ENCODE assay signal across 1 cellular context in the genomic region with DNA sequence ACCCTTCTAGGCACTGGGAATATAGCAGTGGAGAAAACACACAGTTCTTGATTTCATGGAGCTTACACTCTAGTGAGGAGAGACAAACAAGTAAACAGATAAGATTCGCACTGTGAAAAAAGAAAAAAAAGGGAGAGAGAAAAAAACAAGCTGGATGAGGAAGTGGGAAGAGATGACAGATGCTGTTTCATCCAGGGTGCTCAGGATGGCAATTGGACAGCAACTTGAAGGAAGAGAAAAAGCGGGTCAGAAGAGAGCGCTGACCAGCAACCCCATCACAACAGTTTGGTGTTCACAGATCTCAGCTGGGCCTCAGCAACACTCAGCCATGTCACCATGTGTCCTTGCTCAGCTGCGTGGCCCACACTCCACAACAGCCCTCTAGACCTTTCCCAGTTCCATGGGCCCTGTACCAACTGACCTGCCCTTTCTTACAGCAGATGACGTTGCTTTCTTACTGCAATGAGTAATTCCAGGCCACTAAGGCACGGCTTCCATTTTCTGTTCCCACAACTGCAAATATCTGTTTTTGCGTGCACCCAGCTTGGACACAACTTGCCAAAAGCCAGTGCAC.
TF ChIP-seq lines count a peak whose summit lies in the region.

No MANE protein-coding gene starts in this region.

TF ChIP-seq in H1, 55 proteins besides CTCF, POLR2A, EP300 and RAD21:
- TF ChIP-seq GABPA (IDR thresholded peaks at IDR 0.05; ENCODE audit: borderline replicate concordance, insufficient read depth, low read length) (no peak), EZH2 (IDR thresholded peaks at IDR 0.05; ENCODE audit: low read depth, low read length, severe bottlenecking) (no peak), TAF7 (optimal IDR thresholded peaks at IDR 0.05; ENCODE audit: borderline replicate concordance, low read depth, low read length) (no peak), KDM1A (IDR thresholded peaks at IDR 0.05; ENCODE audit: borderline replicate concordance, low read length) (no peak), SP2 (IDR thresholded peaks at IDR 0.05; ENCODE audit: low read length) (no peak), CTBP2 (IDR thresholded peaks at IDR 0.05; ENCODE audit: borderline replicate concordance, insufficient read depth, insufficient read length, low read length) (no peak), SP4 (IDR thresholded peaks at IDR 0.05; ENCODE audit: low read length) (no peak), RNF2 (IDR thresholded peaks at IDR 0.05; ENCODE audit: borderline replicate concordance, low read depth, low read length, missing control alignments, poor library complexity, severe bottlenecking) (no peak), CHD2 (IDR thresholded peaks at IDR 0.05; ENCODE audit: low read length) (no peak), JUND (IDR thresholded peaks at IDR 0.05; ENCODE audit: low read length) (no peak), MAFK (IDR thresholded peaks at IDR 0.05; ENCODE audit: low read depth, low read length) (no peak)
- TF ChIP-seq, protein P1, sequence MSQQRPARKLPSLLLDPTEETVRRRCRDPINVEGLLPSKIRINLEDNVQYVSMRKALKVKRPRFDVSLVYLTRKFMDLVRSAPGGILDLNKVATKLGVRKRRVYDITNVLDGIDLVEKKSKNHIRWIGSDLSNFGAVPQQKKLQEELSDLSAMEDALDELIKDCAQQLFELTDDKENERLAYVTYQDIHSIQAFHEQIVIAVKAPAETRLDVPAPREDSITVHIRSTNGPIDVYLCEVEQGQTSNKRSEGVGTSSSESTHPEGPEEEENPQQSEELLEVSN (IDR thresholded peaks at IDR 0.05) = no peak
TF ChIP-seq in H1: peak in this region for 0.
